In genomic region chr13:109940637-109941036, GRCh38 we compare ENCODE assay signal across 17 cellular contexts.
DNase-seq lines count a peak whose midpoint lies in the region; ATAC-seq and TF ChIP-seq lines count a peak whose summit lies in the region.
"Had no signal": no experiment of that assay in that cellular context is flagged by ENCODE, and none has a peak within 500 bp of the region (broad histone marks: within the 10 kb centered on the region; RNA-seq: fewer than 3 reads in every experiment).

No MANE protein-coding gene starts in this region.

- DNase-seq in SJSA1 (ENCODE audit: low read depth in 1 of 2, low spot score in 2 of 2) (peak; percentile 25 to 63), endodermal cell (peak; percentile 14), hepatocyte (ENCODE audit: low spot score) (no peak), A673 (ENCODE audit: low spot score) (no peak), NCI-H2081 treated with DMSO at 0.1 percent for 48 hours (lab: John Stamatoyannopoulos, UW) (no peak), heart left ventricle (no peak)
- DNase-seq: 8988T; AML-193; Caco-2; Calu3; CD4-positive, alpha-beta T cell; CD8-positive, alpha-beta T cell; DMS79 treated with DMSO at 0.1 percent for 48 hours; GF-D8 had no signal

- no peaks in the 10 kb centered on the region for H3K9me2 ChIP-seq in hepatocyte (replicated peaks; ENCODE audit: insufficient read depth)

- POLR2A ChIA-PET in A673 (lab: Charles Lee; ENCODE audit: low non-redundant PET), result no interaction called here

- no peaks in the 10 kb centered on the region for H3K4me1 ChIP-seq in SJSA1 (replicated peaks)
- no peaks in the 10 kb centered on the region for H3K4me1 ChIP-seq in endodermal cell (ENCODE audit: control insufficient read depth, insufficient read depth, low read length)
- peaks cover 19% of the 10 kb centered on the region for H3K4me1 ChIP-seq in hepatocyte (ENCODE audit: insufficient read depth)
- H3K4me1 ChIP-seq in A673 (ENCODE audit: insufficient read depth, low read length, poor library complexity, severe bottlenecking), result no peaks in the 10 kb centered on the region
- peaks cover 0 to 9% (median 0%) of the 10 kb centered on the region in 12 donors for H3K4me1 ChIP-seq in heart left ventricle
- H3K4me1 ChIP-seq: BLaER1 treated with 17β-estradiol and CSF1 and Interleukin-3, amounts not matched to agents 10 nM and 100 nM had no signal

- no peaks in the 10 kb centered on the region for H3K79me2 ChIP-seq in hepatocyte

- no peak overlapping the region for H2AFZ ChIP-seq in hepatocyte

- H3K36me3 ChIP-seq in SJSA1, result no peaks in the 10 kb centered on the region
- no peaks in the 10 kb centered on the region for H3K36me3 ChIP-seq in endodermal cell (ENCODE audit: control insufficient read depth, insufficient read depth, low read length)
- H3K36me3 ChIP-seq in hepatocyte (replicated peaks; ENCODE audit: insufficient read depth, low read depth), result no peaks in the 10 kb centered on the region
- no peaks in the 10 kb centered on the region for H3K36me3 ChIP-seq in A673 (ENCODE audit: insufficient read depth, low read length, poor library complexity, severe bottlenecking)
- H3K36me3 ChIP-seq in heart left ventricle, result no peaks in the 10 kb centered on the region
- H3K36me3 ChIP-seq: BLaER1 treated with 17β-estradiol and CSF1 and Interleukin-3, amounts not matched to agents 10 nM and 100 nM had no signal

- 92 to 94% methylated on average over 7 to 8 of the region's 8 CpGs for WGBS in endodermal cell (ENCODE audit: insufficient coverage in 1 of 2, insufficient read length in 1 of 2), 2 experiments
- WGBS in hepatocyte (ENCODE audit: low lambda C conversion rate, missing lambda C conversion rate), result 86% methylated on average over 8 of the region's 8 CpGs
- 77 to 84% (median 80%) methylated on average over 8 of the region's 8 CpGs for WGBS in heart left ventricle, 4 donors

- H3K4me3 ChIP-seq in SJSA1 (no peak overlapping the region), endodermal cell (ENCODE audit: low read length) (no peak overlapping the region), hepatocyte (no peak overlapping the region), A673 (ENCODE audit: low read depth, low read length, poor library complexity, severe bottlenecking) (no peak overlapping the region), heart left ventricle (no peak overlapping the region)
- H3K4me3 ChIP-seq: BLaER1 treated with 17β-estradiol and CSF1 and Interleukin-3, amounts not matched to agents 10 nM and 100 nM had no signal

- CTCF ChIA-PET in A673 (lab: Charles Lee), result no interaction called here

- no peak for ATAC-seq in heart left ventricle
- ATAC-seq: CD8-positive, alpha-beta T cell had no signal

- intact Hi-C loops in A673 (cut with micrococcal nuclease; ENCODE audit: unreplicated experiment) (no loop called here), heart left ventricle (cut with DNase I) (no loop called here)

- no peak overlapping the region for H3K4me3 Mint-ChIP-seq in endodermal cell
- H3K4me3 Mint-ChIP-seq: B cell; CD4-positive, alpha-beta T cell; CD8-positive, alpha-beta T cell had no signal

- peaks cover 6% of the 10 kb centered on the region; the same call in 1 of the 2 replicates for H3K9me3 ChIP-seq in SJSA1 (replicated peaks)
- H3K9me3 ChIP-seq in endodermal cell (ENCODE audit: control insufficient read depth, low read length), result no peaks in the 10 kb centered on the region
- H3K9me3 ChIP-seq in hepatocyte (ENCODE audit: low read depth), result no peaks in the 10 kb centered on the region
- no peaks in the 10 kb centered on the region for H3K9me3 ChIP-seq in A673 (ENCODE audit: low read depth, low read length, poor library complexity, severe bottlenecking)
- peaks cover 0 to 4% (median 0%) of the 10 kb centered on the region in 12 donors for H3K9me3 ChIP-seq in heart left ventricle

- H4K20me1 ChIP-seq in hepatocyte (ENCODE audit: insufficient read depth, poor library complexity, severe bottlenecking), result no peaks in the 10 kb centered on the region
- H4K20me1 ChIP-seq: BLaER1 treated with 17β-estradiol and CSF1 and Interleukin-3, amounts not matched to agents 10 nM and 100 nM had no signal

- no peaks in the 10 kb centered on the region for H3K4me1 Mint-ChIP-seq in endodermal cell
- H3K4me1 Mint-ChIP-seq: B cell had no signal

- H3K27me3 ChIP-seq in SJSA1 (replicated peaks) (peaks cover 38% of the 10 kb centered on the region), endodermal cell (ENCODE audit: control insufficient read depth, insufficient read depth, low read length, poor library complexity, severe bottlenecking) (no peaks in the 10 kb centered on the region), hepatocyte (no peaks in the 10 kb centered on the region), A673 (replicated peaks; ENCODE audit: insufficient read depth, low read depth, low read length, poor library complexity) (no peaks in the 10 kb centered on the region), heart left ventricle (peaks cover 0 to 4% (median 0%) of the 10 kb centered on the region in 9 donors)
- H3K27me3 ChIP-seq: BLaER1 treated with 17β-estradiol and CSF1 and Interleukin-3, amounts not matched to agents 10 nM and 100 nM had no signal

- no peaks in the 10 kb centered on the region for H3K27me3 Mint-ChIP-seq in endodermal cell (ENCODE audit: insufficient read depth)
- H3K27me3 Mint-ChIP-seq: B cell had no signal

- no peak overlapping the region for H3K4me2 ChIP-seq in hepatocyte
- H3K4me2 ChIP-seq: BLaER1 treated with 17β-estradiol and CSF1 and Interleukin-3, amounts not matched to agents 10 nM and 100 nM had no signal

- BruUV-seq in A673 (replicated peaks; lab: Mats Ljungman, UMichigan), result no TSS peak

- no peak overlapping the region for H3K9ac ChIP-seq in endodermal cell (ENCODE audit: extremely low read depth, low read length, poor library complexity, severe bottlenecking)
- H3K9ac ChIP-seq: BLaER1 treated with 17β-estradiol and CSF1 and Interleukin-3, amounts not matched to agents 10 nM and 100 nM had no signal

- TF ChIP-seq CTCF in endodermal cell (conservative IDR thresholded peaks at IDR 0.05) (no peak), hepatocyte (IDR thresholded peaks at IDR 0.05; ENCODE audit: poor library complexity) (no peak), A673 (conservative IDR thresholded peaks at IDR 0.05; ENCODE audit: low read depth, low read length) (no peak), heart left ventricle (IDR thresholded peaks at IDR 0.05) (no peak)

- no peak overlapping the region for H3K27ac Mint-ChIP-seq in endodermal cell
- H3K27ac Mint-ChIP-seq: B cell; CD4-positive, alpha-beta T cell; CD8-positive, alpha-beta T cell had no signal

- peaks cover 4% of the 10 kb centered on the region for H3K9me3 Mint-ChIP-seq in endodermal cell
- H3K9me3 Mint-ChIP-seq: CD8-positive, alpha-beta T cell had no signal

- H3K27ac ChIP-seq in SJSA1 (no peak overlapping the region), endodermal cell (ENCODE audit: low read depth, low read length) (no peak overlapping the region), hepatocyte (peak overlapping the region; percentile 7), A673 (ENCODE audit: low read depth, low read length, poor library complexity, severe bottlenecking) (no peak overlapping the region), heart left ventricle (no peak overlapping the region)
- H3K27ac ChIP-seq: BLaER1 treated with 17β-estradiol and CSF1 and Interleukin-3, amounts not matched to agents 10 nM and 100 nM; C4-2B had no signal

- H3K36me3 Mint-ChIP-seq in endodermal cell (ENCODE audit: low read depth), result no peaks in the 10 kb centered on the region
- H3K36me3 Mint-ChIP-seq: CD8-positive, alpha-beta T cell had no signal

- TF ChIP-seq POLR2A in heart left ventricle (IDR thresholded peaks at IDR 0.05), result no peak

Comparison
In these comparisons a context has a peak if more than half of its experiments do, and no peak if none do; other contexts are left out.
1. DNase-seq: peak in SJSA1 (2 of 2) and endodermal cell (single experiment); none in hepatocyte (single experiment), A673 (single experiment), NCI-H2081 treated with DMSO at 0.1 percent for 48 hours (single experiment) and heart left ventricle (0 of 5).